ENCODE assay signal across 17 cellular contexts in the genomic region with DNA sequence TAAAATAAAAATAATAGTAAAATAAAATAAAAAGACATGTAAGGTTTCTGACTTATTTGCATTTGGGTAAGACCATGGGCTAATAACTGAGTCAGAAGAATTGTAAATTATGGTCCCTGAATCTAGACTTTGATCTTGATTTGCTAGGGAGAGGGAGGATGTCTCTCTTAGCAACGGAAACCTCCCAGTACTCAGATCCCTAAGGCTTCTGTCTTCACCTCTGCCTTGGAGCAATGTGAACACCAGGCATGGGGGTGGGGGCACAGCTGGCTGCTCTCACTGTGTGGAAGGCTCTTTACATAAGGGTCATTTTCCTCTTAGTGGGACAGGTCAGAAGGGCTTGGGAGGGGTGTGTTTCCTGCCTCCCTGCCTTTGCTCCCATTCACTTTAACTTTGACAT. TPM values are rescaled to one million over a fixed set of nuclear protein-coding genes. Genes with fewer than 3 reads are reported as not detected.
DNase-seq lines count a peak whose midpoint lies in the region; ATAC-seq, FAIRE-seq and TF ChIP-seq lines count a peak whose summit lies in the region.
"Had no signal": no experiment of that assay in that cellular context is flagged by ENCODE, and none has a peak within 500 bp of the region (broad histone marks: within the 10 kb centered on the region; RNA-seq: fewer than 3 reads in every experiment).

No MANE protein-coding gene starts in this region.

- CTCF ChIA-PET in H1 (lab: Charles Lee; ENCODE audit: partially characterized antibody), result interaction anchor here (1.3 to 4.3 kb wide), 4 partner anchors 14 to 168 kb away, joined by 5 to 24 read pairs (median 6); no protein-coding TSS in a partner anchor

- H3K4me3 ChIP-seq in H1 (ENCODE audit: extremely low read depth in 1 of 4, insufficient read depth in 2 of 4, low read depth in 3 of 4, low read length in 4 of 4) (no peak overlapping the region), mucosa of descending colon (no peak overlapping the region)
- H3K4me3 ChIP-seq: A549 had no signal

- peak; percentile 42 for DNase-seq in NCI-H2227 treated with DMSO at 0.1 percent for 48 hours (lab: John Stamatoyannopoulos, UW)
- DNase-seq in H1 (ENCODE audit: low read depth in 1 of 2, low spot score in 2 of 2), result no peak
- DNase-seq in mucosa of descending colon, result peak in 1 of 3 donors; percentile 29
- DNase-seq in NCI-H1092 treated with DMSO at 0.1 percent for 48 hours (lab: John Stamatoyannopoulos, UW), result no peak
- DNase-seq in NCI-H1105 (lab: John Stamatoyannopoulos, UW), result no peak
- no peak for DNase-seq in HPDE6-E6E7 (ENCODE audit: extremely low spot score)
- DNase-seq: BE2C; CD8-positive, alpha-beta T cell; COR-L47; DMS53; GF-D8; H7 had no signal

- no peak overlapping the region for H2BK12ac ChIP-seq in H1 (ENCODE audit: low read depth, low read length)

- WGBS in H1 (ENCODE audit: extremely low coverage in 1 of 2, insufficient coverage in 1 of 2, insufficient read length in 1 of 2, insufficient replicate concordance in 2 of 2, low coverage in 1 of 2, low lambda C conversion rate in 2 of 2, missing lambda C conversion rate in 1 of 2), 2 experiments, result 65% methylated on average over 1 of the region's 1 CpG; no CpG with 5 or more reads in 1 of the 2 experiments

- H2BK5ac ChIP-seq in H1 (ENCODE audit: low read depth, low read length), result no peak overlapping the region

- no peak overlapping the region for H2BK15ac ChIP-seq in H1 (ENCODE audit: low read length)

- no peak overlapping the region for H4K5ac ChIP-seq in H1 (ENCODE audit: insufficient read length, low read depth, low read length)

- H3K9ac ChIP-seq in H1 (replicated peaks in 1 of 4; ENCODE audit: extremely low read depth in 1 of 4, low read depth in 3 of 4, low read length in 3 of 4), result no peak overlapping the region

- intact Hi-C loops in mucosa of descending colon (cut with DNase I, micrococcal nuclease), result no loop called here

- TF ChIP-seq CTCF in H1 (IDR thresholded peaks at IDR 0.05; ENCODE audit: control extremely low read depth in 1 of 3, insufficient read depth in 1 of 3, low read depth in 1 of 3, low read length in 3 of 3), result no peak
- no peak for TF ChIP-seq CTCF in mucosa of descending colon (IDR thresholded peaks at IDR 0.05)

- H2AFZ ChIP-seq in H1 (ENCODE audit: low read length), result no peak overlapping the region

- H3K27ac ChIP-seq in H1 (ENCODE audit: low read depth, low read length), result no peak overlapping the region
- H3K27ac ChIP-seq: A549, HL-60 had no signal

- H4K91ac ChIP-seq in H1 (replicated peaks; ENCODE audit: insufficient read length, low read length), result no peak overlapping the region

- no peaks in the 10 kb centered on the region for H3K36me3 ChIP-seq in H1 (ENCODE audit: control insufficient read depth in 2 of 4, insufficient read depth in 4 of 4, low read length in 3 of 4)
- H3K36me3 ChIP-seq in mucosa of descending colon (ENCODE audit: low read depth), result no peaks in the 10 kb centered on the region
- H3K36me3 ChIP-seq: BE2C had no signal

- no peak for TF ChIP-seq POLR2A in H1 (IDR thresholded peaks at IDR 0.05; ENCODE audit: control extremely low read depth in 1 of 2, low read depth in 2 of 2, low read length in 2 of 2)

- no peaks in the 10 kb centered on the region for H3K79me1 ChIP-seq in H1 (ENCODE audit: low read depth, low read length)

- no peak overlapping the region for H3K18ac ChIP-seq in H1 (ENCODE audit: extremely low read depth, low read length)

- no peaks in the 10 kb centered on the region for H3K9me3 ChIP-seq in H1 (ENCODE audit: insufficient read depth in 2 of 2, low read depth in 1 of 2, low read length in 1 of 2)
- H3K9me3 ChIP-seq in mucosa of descending colon, result no peaks in the 10 kb centered on the region
- H3K9me3 ChIP-seq: A549, BE2C had no signal

- no peak for TF ChIP-seq EP300 in H1 (IDR thresholded peaks at IDR 0.05; ENCODE audit: borderline replicate concordance in 1 of 2, low read depth in 2 of 2, low read length in 2 of 2)

- no peak overlapping the region for H2BK20ac ChIP-seq in H1 (ENCODE audit: low read length)

- no peaks in the 10 kb centered on the region for H3K79me2 ChIP-seq in H1 (ENCODE audit: control insufficient read depth in 1 of 2, insufficient read depth in 2 of 2, low read length in 2 of 2)

- ATAC-seq in mucosa of descending colon, result peak; percentile 74
- ATAC-seq: A549; CD8-positive, alpha-beta T cell had no signal

- H4K8ac ChIP-seq in H1 (ENCODE audit: extremely low read depth, insufficient read depth, low read length), result peak overlapping the region; percentile 45; the same call in 1 of the 2 replicates

- TF ChIP-seq RAD21 in H1 (IDR thresholded peaks at IDR 0.05 in 1 of 2, conservative IDR thresholded peaks at IDR 0.05 in 1 of 2; ENCODE audit: low read depth in 2 of 2, low read length in 2 of 2), result no peak

- no peak overlapping the region for H3K4ac ChIP-seq in H1 (replicated peaks; ENCODE audit: insufficient read length, low read depth, low read length)

- no peaks in the 10 kb centered on the region for H4K20me1 ChIP-seq in H1 (replicated peaks in 1 of 2; ENCODE audit: control insufficient read depth in 1 of 2, insufficient read depth in 2 of 2, low read length in 2 of 2)

- no peak overlapping the region for H3K4me2 ChIP-seq in H1 (ENCODE audit: insufficient read depth in 1 of 2, low read depth in 2 of 2, low read length in 2 of 2)
- H3K4me2 ChIP-seq: A549 had no signal

- H3K4me1 ChIP-seq in H1 (replicated peaks in 1 of 4; ENCODE audit: control insufficient read depth in 3 of 4, insufficient read depth in 4 of 4, low read length in 3 of 4) (no peaks in the 10 kb centered on the region), mucosa of descending colon (ENCODE audit: low read depth) (peaks cover 24% of the 10 kb centered on the region)
- H3K4me1 ChIP-seq: A549, BE2C had no signal

- FAIRE-seq in H1 (lab: Jason Lieb, UNC), result no peak
- FAIRE-seq: A549, D721Med, GM18507 had no signal

- H3K23me2 ChIP-seq in H1 (ENCODE audit: low read depth, low read length), result no peaks in the 10 kb centered on the region

- no peak overlapping the region for H2AK5ac ChIP-seq in H1 (ENCODE audit: low read depth, low read length)

- POLR2A ChIA-PET in H1 (lab: Charles Lee; ENCODE audit: partially characterized antibody), result no interaction called here

- H3K27me3 ChIP-seq in H1 (replicated peaks in 1 of 4; ENCODE audit: control insufficient read depth in 3 of 4, extremely low read depth in 1 of 4, insufficient read depth in 3 of 4, low read length in 3 of 4), result peaks cover 0 to 7% (median 5%) of the 10 kb centered on the region in 4 experiments; a peak in 6 of 7 replicates
- H3K27me3 ChIP-seq: BE2C had no signal

- no peak overlapping the region for H3K56ac ChIP-seq in H1 (replicated peaks; ENCODE audit: insufficient read length, low read depth, low read length)

- H3K23ac ChIP-seq in H1 (ENCODE audit: insufficient read length), result no peak overlapping the region

- H3K14ac ChIP-seq in H1 (ENCODE audit: insufficient read length), result no peak overlapping the region

- H2BK120ac ChIP-seq in H1 (replicated peaks; ENCODE audit: low read depth, low read length), result no peak overlapping the region

TF ChIP-seq in H1, 55 proteins besides CTCF, POLR2A, EP300 and RAD21:
- no peak for TF ChIP-seq CEBPB (IDR thresholded peaks at IDR 0.05; ENCODE audit: low read depth, low read length)

RNA-seq across cellular contexts. Expression of gene TMEM54, which starts 17.0 kb away (rescaled TPM):
- 7.3 and 9.5 TPM in 2 replicates for total RNA-seq in H1 (2021; fragmentation: NEBNext Ultra II Directional; extraction: Animal tissue kit (Norgen Biotek cat#: 25700))
- polyA plus RNA-seq in H1 (2011; rRNA removed), result 58.7 and 85.7 TPM in 2 replicates
- 45.9 TPM for polyA plus RNA-seq in H1 (2011; cell fraction: cytosol; rRNA removed)
- 40.0 TPM for polyA plus RNA-seq in H1 (2011; cell fraction: nucleus; rRNA removed)
- 8.6 to 23.6 TPM (median 17.8 TPM) in 4 replicates for polyA plus RNA-seq in H1 (2012, experiment 1 of 2)
- 19.8 TPM for polyA plus RNA-seq in H1 (2012, experiment 2 of 2)
- 8.6 TPM for polyA plus RNA-seq in H1 (2013, experiment 1 of 2)
- polyA plus RNA-seq in H1 (2013, experiment 2 of 2), result 9.0 TPM
- polyA minus RNA-seq in H1 (2011; rRNA and poly(A)+ RNA removed), result 9.8 TPM in 2 replicates
- 10.6 TPM for polyA minus RNA-seq in H1 (2011; cell fraction: cytosol; rRNA and poly(A)+ RNA removed)
- polyA minus RNA-seq in H1 (2011; cell fraction: nucleus; rRNA and poly(A)+ RNA removed), result 6.2 TPM
- 100 to 1,000 TPM; 426 to 995 (median 483) TPM for total RNA-seq in mucosa of descending colon
- total RNA-seq: CD8-positive, alpha-beta T cell had no signal
- polyA plus RNA-seq: CD14-positive monocyte had no signal

RNA-seq across cellular contexts. Expression of gene HPCA, which starts 31.9 kb away (rescaled TPM):
- total RNA-seq in H1 (2021; fragmentation: NEBNext Ultra II Directional; extraction: Animal tissue kit (Norgen Biotek cat#: 25700)), result 0.84 and 1.4 TPM in 2 replicates
- 0.70 and 0.78 TPM in 2 replicates for polyA plus RNA-seq in H1 (2011; rRNA removed)
- 0.70 TPM for polyA plus RNA-seq in H1 (2011; cell fraction: cytosol; rRNA removed)
- polyA plus RNA-seq in H1 (2011; cell fraction: nucleus; rRNA removed), result 4.6 TPM
- polyA plus RNA-seq in H1 (2012, experiment 1 of 2), result 1.2 to 2.0 TPM (median 1.4 TPM) in 4 replicates
- 3.1 TPM for polyA plus RNA-seq in H1 (2012, experiment 2 of 2)
- 2.2 TPM for polyA plus RNA-seq in H1 (2013, experiment 1 of 2)
- 2.9 TPM for polyA plus RNA-seq in H1 (2013, experiment 2 of 2)
- 0.49 and 0.60 TPM in 2 replicates for polyA minus RNA-seq in H1 (2011; rRNA and poly(A)+ RNA removed)
- polyA minus RNA-seq in H1 (2011; cell fraction: cytosol; rRNA and poly(A)+ RNA removed), result not detected
- 3.9 TPM for polyA minus RNA-seq in H1 (2011; cell fraction: nucleus; rRNA and poly(A)+ RNA removed)
- 1 to 10 TPM; 1.1 to 2.0 (median 1.1) TPM for total RNA-seq in mucosa of descending colon
- total RNA-seq: CD8-positive, alpha-beta T cell had no signal
- polyA plus RNA-seq: CD14-positive monocyte had no signal

RNA-seq across cellular contexts. Expression of gene RNF19B, which starts 46.4 kb away (rescaled TPM):
- total RNA-seq in H1 (2021; fragmentation: NEBNext Ultra II Directional; extraction: Animal tissue kit (Norgen Biotek cat#: 25700)), result 10.4 and 11.2 TPM in 2 replicates
- 9.2 and 9.8 TPM in 2 replicates for polyA plus RNA-seq in H1 (2011; rRNA removed)
- 10.5 TPM for polyA plus RNA-seq in H1 (2011; cell fraction: cytosol; rRNA removed)
- 7.4 TPM for polyA plus RNA-seq in H1 (2011; cell fraction: nucleus; rRNA removed)
- 9.1 to 12.2 TPM (median 11.8 TPM) in 4 replicates for polyA plus RNA-seq in H1 (2012, experiment 1 of 2)
- 9.2 TPM for polyA plus RNA-seq in H1 (2012, experiment 2 of 2)
- polyA plus RNA-seq in H1 (2013, experiment 1 of 2), result 5.0 TPM
- polyA plus RNA-seq in H1 (2013, experiment 2 of 2), result 5.2 TPM
- 15.3 and 17.4 TPM in 2 replicates for polyA minus RNA-seq in H1 (2011; rRNA and poly(A)+ RNA removed)
- polyA minus RNA-seq in H1 (2011; cell fraction: cytosol; rRNA and poly(A)+ RNA removed), result 9.8 TPM
- polyA minus RNA-seq in H1 (2011; cell fraction: nucleus; rRNA and poly(A)+ RNA removed), result 9.0 TPM
- total RNA-seq in mucosa of descending colon, result 10 to 100 TPM; 51.5 to 74.9 (median 68.0) TPM

RNA-seq across cellular contexts. Expression of gene FNDC5, which starts 47.5 kb away (rescaled TPM):
- 0.94 and 2.0 TPM in 2 replicates for total RNA-seq in H1 (2021; fragmentation: NEBNext Ultra II Directional; extraction: Animal tissue kit (Norgen Biotek cat#: 25700))
- polyA plus RNA-seq in H1 (2011; rRNA removed), result 1.8 and 3.2 TPM in 2 replicates
- polyA plus RNA-seq in H1 (2011; cell fraction: cytosol; rRNA removed), result 3.3 TPM
- polyA plus RNA-seq in H1 (2011; cell fraction: nucleus; rRNA removed), result 6.4 TPM
- polyA plus RNA-seq in H1 (2012, experiment 1 of 2), result 2.3 to 4.0 TPM (median 3.0 TPM) in 4 replicates
- polyA plus RNA-seq in H1 (2012, experiment 2 of 2), result 1.0 TPM
- polyA plus RNA-seq in H1 (2013, experiment 1 of 2), result 3.2 TPM
- 2.1 TPM for polyA plus RNA-seq in H1 (2013, experiment 2 of 2)
- polyA minus RNA-seq in H1 (2011; rRNA and poly(A)+ RNA removed), result 1.9 and 2.2 TPM in 2 replicates
- not detected for polyA minus RNA-seq in H1 (2011; cell fraction: cytosol; rRNA and poly(A)+ RNA removed)
- 1.3 TPM for polyA minus RNA-seq in H1 (2011; cell fraction: nucleus; rRNA and poly(A)+ RNA removed)
- total RNA-seq in mucosa of descending colon, result under 1 TPM; 0.38 to 0.51 (median 0.41) TPM
- total RNA-seq: CD8-positive, alpha-beta T cell had no signal
- polyA plus RNA-seq: CD14-positive monocyte had no signal

Comparison
In these comparisons a context has a peak if more than half of its experiments do, and no peak if none do; other contexts are left out.
1. RNA of gene TMEM54, which starts 17.0 kb away (total RNA-seq): 426 to 995 TPM in mucosa of descending colon; 7.3 to 9.5 TPM in H1; every median in the first group is over 10 times any median in the second.